In the genomic region with DNA sequence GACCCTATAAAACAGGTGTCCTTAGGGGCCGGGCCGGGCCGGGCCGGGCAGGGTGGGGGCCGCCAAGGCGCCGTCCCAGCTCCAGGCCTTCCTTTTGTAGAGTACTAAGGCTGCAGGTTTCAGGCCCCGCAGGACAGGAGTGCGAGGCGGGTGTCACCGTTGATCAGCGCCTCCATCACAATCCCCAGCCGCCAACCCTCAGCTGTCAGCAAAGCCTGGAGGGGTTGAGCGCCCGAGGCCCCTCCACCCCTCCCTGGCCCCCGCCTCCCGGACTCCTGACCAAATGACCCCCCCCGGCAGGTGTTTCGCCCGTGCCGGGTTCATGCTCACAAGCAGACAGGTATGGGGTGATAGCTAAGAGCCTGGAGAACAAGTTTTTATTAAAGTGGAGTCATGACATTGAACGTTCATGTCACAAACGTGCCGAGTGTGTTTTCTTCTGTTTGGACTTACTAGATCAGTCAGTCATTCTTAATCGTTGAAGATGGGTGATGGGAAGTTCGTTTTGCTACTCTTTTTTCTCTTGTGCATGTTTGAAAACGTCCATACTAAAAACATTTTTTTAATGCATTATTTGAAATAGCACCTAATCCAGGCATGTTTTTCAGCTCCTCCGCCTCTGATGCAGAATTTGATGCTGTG, we compare ENCODE assay signal across 8 cellular contexts. TPM values are rescaled to one million over a fixed set of nuclear protein-coding genes. Genes with fewer than 3 reads are reported as not detected.
DNase-seq lines count a peak whose midpoint lies in the region; ATAC-seq and TF ChIP-seq lines count a peak whose summit lies in the region.

No MANE protein-coding gene starts in this region.

- TF ChIP-seq CTCF in GM12864 (IDR thresholded peaks at IDR 0.05; ENCODE audit: low read depth, low read length, missing control alignments): no peak
- no peak for TF ChIP-seq CTCF in HFF-Myc (IDR thresholded peaks at IDR 0.05; ENCODE audit: low read depth, low read length, missing control alignments)
- no peak for TF ChIP-seq CTCF in type B pancreatic cell (conservative IDR thresholded peaks at IDR 0.05)

- intact Hi-C loops in dendritic cell treated with granulocyte-macrophage colony-stimulating factor and Interleukin-4, amounts not matched to agents 40 ng/mL and 50 ng/mL, for 4 days (cut with micrococcal nuclease): loop anchor here (1.0 to 5.0 kb wide), 2 partner anchors 52 to 59 kb away; a partner anchor contains a TSS

- H3K36me3 Mint-ChIP-seq in dendritic cell treated with granulocyte-macrophage colony-stimulating factor and Interleukin-4, amounts not matched to agents 40 ng/mL and 50 ng/mL, for 4 days (ENCODE audit: low read depth): peaks cover 32% of the 10 kb centered on the region
- peaks cover 23% of the 10 kb centered on the region for H3K36me3 Mint-ChIP-seq in type B pancreatic cell

- peak overlapping the region; percentile 81 for H3K4me3 Mint-ChIP-seq in dendritic cell treated with granulocyte-macrophage colony-stimulating factor and Interleukin-4, amounts not matched to agents 40 ng/mL and 50 ng/mL, for 4 days
- H3K4me3 Mint-ChIP-seq in type B pancreatic cell: peak overlapping the region; percentile 97

- peak overlapping the region; percentile 91 for H3K27ac Mint-ChIP-seq in dendritic cell treated with granulocyte-macrophage colony-stimulating factor and Interleukin-4, amounts not matched to agents 40 ng/mL and 50 ng/mL, for 4 days
- H3K27ac Mint-ChIP-seq in type B pancreatic cell: peak overlapping the region; percentile 87

- no peak for ATAC-seq in GM21529 (IDR thresholded peaks at IDR 0.05; ENCODE audit: unreplicated experiment)

- no peaks in the 10 kb centered on the region for H3K27me3 Mint-ChIP-seq in dendritic cell treated with granulocyte-macrophage colony-stimulating factor and Interleukin-4, amounts not matched to agents 40 ng/mL and 50 ng/mL, for 4 days
- H3K27me3 Mint-ChIP-seq in type B pancreatic cell: no peaks in the 10 kb centered on the region

- peak overlapping the region; percentile 88 for H3K4me3 ChIP-seq in GM12864 (ENCODE audit: low read depth, low read length)
- peak overlapping the region; percentile 70 for H3K4me3 ChIP-seq in HFF-Myc (replicated peaks; ENCODE audit: low read depth, low read length)

- peaks cover 33% of the 10 kb centered on the region for H3K4me1 Mint-ChIP-seq in dendritic cell treated with granulocyte-macrophage colony-stimulating factor and Interleukin-4, amounts not matched to agents 40 ng/mL and 50 ng/mL, for 4 days (ENCODE audit: low read depth)
- H3K4me1 Mint-ChIP-seq in type B pancreatic cell (ENCODE audit: unreplicated experiment): peaks cover 15% of the 10 kb centered on the region

- no peaks in the 10 kb centered on the region for H3K9me3 Mint-ChIP-seq in dendritic cell treated with granulocyte-macrophage colony-stimulating factor and Interleukin-4, amounts not matched to agents 40 ng/mL and 50 ng/mL, for 4 days
- no peaks in the 10 kb centered on the region for H3K9me3 Mint-ChIP-seq in type B pancreatic cell

- no peak for DNase-seq in GM12864 (ENCODE audit: low read depth)
- DNase-seq in HFF-Myc (ENCODE audit: extremely low read depth, low read depth): no peak
- DNase-seq in OCI-M1 (lab: John Stamatoyannopoulos, UW): peak; percentile 27
- DNase-seq in medulla oblongata (ENCODE audit: extremely low spot score): peak; percentile 33
- no peak for DNase-seq in type B pancreatic cell (ENCODE audit: extremely low spot score, unreplicated experiment)
- DNase-seq in epidermal melanocyte (ENCODE audit: insufficient read length, low spot score): no peak

RNA-seq across cellular contexts. Expression of a gene that starts 0.5 kb away (rescaled TPM):
- 37.7 and 49.4 TPM in 2 replicates for total RNA-seq in type B pancreatic cell (ENCODE audit: low replicate concordance)

RNA-seq across cellular contexts. Expression of a gene that starts 38.9 kb away (rescaled TPM):
- total RNA-seq in type B pancreatic cell (ENCODE audit: low replicate concordance): 4.9 and 5.1 TPM in 2 replicates

RNA-seq across cellular contexts. Expression of a gene that starts 59.5 kb away (rescaled TPM):
- 36.3 and 49.9 TPM in 2 replicates for total RNA-seq in type B pancreatic cell (ENCODE audit: low replicate concordance)

RNA-seq across cellular contexts. Expression of a gene that starts 59.8 kb away (rescaled TPM):
- total RNA-seq in type B pancreatic cell (ENCODE audit: low replicate concordance): 90.1 and 94.4 TPM in 2 replicates

Comparison
In these comparisons a context has a peak if more than half of its experiments do, and no peak if none do; other contexts are left out.
1. DNase-seq: peak in OCI-M1 (single experiment) and medulla oblongata (single experiment); none in GM12864 (single experiment), HFF-Myc (single experiment), type B pancreatic cell (single experiment) and epidermal melanocyte (single experiment).